Comparison of ENCODE assay signal across 31 cellular contexts in the genomic region with DNA sequence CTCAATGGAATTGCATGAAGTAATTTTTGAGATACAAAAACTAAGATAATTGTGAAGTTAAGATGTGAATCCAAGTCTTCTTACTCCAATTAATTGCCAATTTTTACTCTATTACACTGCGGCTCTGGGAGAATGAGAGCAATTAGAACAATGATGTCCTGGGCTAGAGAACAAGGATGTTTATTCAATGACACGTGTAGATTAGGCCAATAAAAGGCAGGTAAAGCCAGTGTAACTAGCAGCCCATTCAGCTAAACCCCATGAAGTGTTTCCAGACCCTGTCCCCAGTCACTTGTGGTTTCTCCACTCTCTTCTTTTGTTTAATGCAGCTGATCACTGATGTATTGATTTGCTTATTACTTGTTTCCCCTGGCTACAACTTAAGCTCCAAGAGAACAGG.
"Had no signal": no experiment of that assay in that cellular context is flagged by ENCODE, and none has a peak within 500 bp of the region (broad histone marks: within the 10 kb centered on the region; RNA-seq: fewer than 3 reads in every experiment).

No MANE protein-coding gene starts in this region.

- H3K4me1 ChIP-seq: adrenal gland, body of pancreas had no signal

- DNase-seq: activated CD4-positive, alpha-beta memory T cell treated with anti-CD3 and anti-CD28 coated beads for 36 hours; activated CD4-positive, alpha-beta T cell treated with anti-CD3 and anti-CD28 coated beads for 36 hours; activated CD4-positive, alpha-beta T cell treated with anti-CD3 and anti-CD28 coated beads, Interleukin-2, amount 10 ng/mL, durations not matched to agents 24 days and 14 days; activated CD4-positive, CD25-positive, alpha-beta regulatory T cell; activated CD4-positive, CD25-positive, alpha-beta regulatory T cell treated with anti-CD3 and anti-CD28 coated beads, Interleukin-2, amount 50 U/mL, for 72 hours; activated CD8-positive, alpha-beta memory T cell treated with anti-CD3 and anti-CD28 coated beads, Interleukin-2, amount 10 ng/mL, durations not matched to agents 7 days and 5 days; activated CD8-positive, alpha-beta memory T cell treated with anti-CD3 and anti-CD28 coated beads, Interleukin-2, amount 50 U/mL, for 4 hours; activated CD8-positive, alpha-beta T cell treated with anti-CD3 and anti-CD28 coated beads, Interleukin-2, amount 10 ng/mL, durations not matched to agents 7 days and 5 days; activated effector memory CD4-positive, alpha-beta T cell treated with anti-CD3 and anti-CD28 coated beads, Interleukin-2, amount 50 U/mL, for 16 hours; activated naive CD4-positive, alpha-beta T cell treated with anti-CD3 and anti-CD28 coated beads for 36 hours; activated naive CD8-positive, alpha-beta T cell treated with anti-CD3 and anti-CD28 coated beads for 36 hours; activated naive CD8-positive, alpha-beta T cell treated with anti-CD3 and anti-CD28 coated beads, Interleukin-2, amount 50 U/mL, for 24 hours; activated T-cell treated with anti-CD3 and anti-CD28 coated beads, Interleukin-2, amount 50 U/mL, for 1 hour; activated T-cell treated with anti-CD3 and anti-CD28 coated beads, Interleukin-2, amount 50 U/mL, for 48 hours; adrenal gland; amygdala; aorta; body of pancreas; caudate nucleus; cortex of kidney; effector CD8-positive, alpha-beta T cell; foreskin fibroblast; head of caudate nucleus; T-helper 2 cell; WERI-Rb-1 had no signal

- H3K27ac Mint-ChIP-seq: activated CD4-positive, alpha-beta memory T cell treated with anti-CD3 and anti-CD28 coated beads for 36 hours; activated CD4-positive, alpha-beta T cell treated with anti-CD3 and anti-CD28 coated beads for 36 hours; activated CD4-positive, alpha-beta T cell treated with anti-CD3 and anti-CD28 coated beads, Interleukin-2, amount 10 ng/mL, durations not matched to agents 24 days and 14 days; activated CD8-positive, alpha-beta memory T cell treated with anti-CD3 and anti-CD28 coated beads, Interleukin-2, amount 10 ng/mL, durations not matched to agents 7 days and 5 days; activated CD8-positive, alpha-beta T cell treated with anti-CD3 and anti-CD28 coated beads, Interleukin-2, amount 10 ng/mL, durations not matched to agents 7 days and 5 days; activated naive CD4-positive, alpha-beta T cell treated with anti-CD3 and anti-CD28 coated beads for 36 hours; activated naive CD4-positive, alpha-beta T cell treated with anti-CD3 and anti-CD28 coated beads, Interleukin-2, amount 50 U/mL, for 24 hours; activated naive CD8-positive, alpha-beta T cell treated with anti-CD3 and anti-CD28 coated beads for 36 hours; activated naive CD8-positive, alpha-beta T cell treated with anti-CD3 and anti-CD28 coated beads, Interleukin-2, amount 50 U/mL, for 24 hours; activated T-helper 1 cell treated with anti-CD3 and anti-CD28 coated beads, Interleukin-12 subunit alpha, Interleukin-12 subunit beta, Interleukin-2, Interleukin-4 antibody, amounts not matched to agents 30 ng/mL and 10 ng/mL and 1 ng/mL, durations not matched to agents 14 hours and 24 hours and 36 hours; activated T-helper 2 cell treated with anti-CD3 and anti-CD28 coated beads, Interferon-gamma antibody, Interleukin-2, Interleukin-4, amounts not matched to agents 10 μg/mL and 5 μg/mL and 100 μg/mL, durations not matched to agents 14 hours and 24 hours and 36 hours had no signal

- H3K27me3 Mint-ChIP-seq: activated CD4-positive, alpha-beta memory T cell treated with anti-CD3 and anti-CD28 coated beads for 36 hours; activated CD4-positive, alpha-beta T cell treated with anti-CD3 and anti-CD28 coated beads, Interleukin-2, amount 10 ng/mL, durations not matched to agents 24 days and 14 days; activated CD8-positive, alpha-beta memory T cell treated with anti-CD3 and anti-CD28 coated beads, Interleukin-2, amount 10 ng/mL, durations not matched to agents 7 days and 5 days; activated naive CD4-positive, alpha-beta T cell treated with anti-CD3 and anti-CD28 coated beads, Interleukin-2, amount 50 U/mL, for 24 hours; activated naive CD8-positive, alpha-beta T cell treated with anti-CD3 and anti-CD28 coated beads for 36 hours had no signal

- H3K9me3 Mint-ChIP-seq: activated naive CD4-positive, alpha-beta T cell treated with anti-CD3 and anti-CD28 coated beads for 36 hours; activated naive CD4-positive, alpha-beta T cell treated with anti-CD3 and anti-CD28 coated beads, Interleukin-2, amount 50 U/mL, for 24 hours; activated naive CD8-positive, alpha-beta T cell treated with anti-CD3 and anti-CD28 coated beads for 36 hours; activated T-helper 2 cell treated with anti-CD3 and anti-CD28 coated beads, Interferon-gamma antibody, Interleukin-2, Interleukin-4, amounts not matched to agents 10 μg/mL and 5 μg/mL and 100 μg/mL, durations not matched to agents 14 hours and 24 hours and 36 hours had no signal

- H3K4me3 Mint-ChIP-seq: activated CD4-positive, alpha-beta memory T cell treated with anti-CD3 and anti-CD28 coated beads for 36 hours; activated CD4-positive, alpha-beta T cell treated with anti-CD3 and anti-CD28 coated beads for 36 hours; activated CD4-positive, alpha-beta T cell treated with anti-CD3 and anti-CD28 coated beads, Interleukin-2, amount 10 ng/mL, durations not matched to agents 24 days and 14 days; activated CD8-positive, alpha-beta memory T cell treated with anti-CD3 and anti-CD28 coated beads, Interleukin-2, amount 10 ng/mL, durations not matched to agents 7 days and 5 days; activated CD8-positive, alpha-beta T cell treated with anti-CD3 and anti-CD28 coated beads, Interleukin-2, amount 10 ng/mL, durations not matched to agents 7 days and 5 days; activated naive CD4-positive, alpha-beta T cell treated with anti-CD3 and anti-CD28 coated beads for 36 hours; activated naive CD4-positive, alpha-beta T cell treated with anti-CD3 and anti-CD28 coated beads, Interleukin-2, amount 50 U/mL, for 24 hours; activated naive CD8-positive, alpha-beta T cell treated with anti-CD3 and anti-CD28 coated beads for 36 hours; activated naive CD8-positive, alpha-beta T cell treated with anti-CD3 and anti-CD28 coated beads, Interleukin-2, amount 50 U/mL, for 24 hours; activated T-helper 1 cell treated with anti-CD3 and anti-CD28 coated beads, Interleukin-12 subunit alpha, Interleukin-12 subunit beta, Interleukin-2, Interleukin-4 antibody, amounts not matched to agents 30 ng/mL and 10 ng/mL and 1 ng/mL, durations not matched to agents 14 hours and 24 hours and 36 hours had no signal

- H3K4me1 Mint-ChIP-seq: activated CD4-positive, alpha-beta T cell treated with anti-CD3 and anti-CD28 coated beads for 36 hours; activated CD4-positive, alpha-beta T cell treated with anti-CD3 and anti-CD28 coated beads, Interleukin-2, amount 10 ng/mL, durations not matched to agents 24 days and 14 days; activated CD8-positive, alpha-beta memory T cell treated with anti-CD3 and anti-CD28 coated beads, Interleukin-2, amount 10 ng/mL, durations not matched to agents 7 days and 5 days; activated naive CD4-positive, alpha-beta T cell treated with anti-CD3 and anti-CD28 coated beads, Interleukin-2, amount 50 U/mL, for 24 hours; activated naive CD8-positive, alpha-beta T cell treated with anti-CD3 and anti-CD28 coated beads for 36 hours; activated naive CD8-positive, alpha-beta T cell treated with anti-CD3 and anti-CD28 coated beads, Interleukin-2, amount 50 U/mL, for 24 hours had no signal

- H3K36me3 Mint-ChIP-seq: activated CD4-positive, alpha-beta memory T cell treated with anti-CD3 and anti-CD28 coated beads for 36 hours; activated CD8-positive, alpha-beta memory T cell treated with anti-CD3 and anti-CD28 coated beads, Interleukin-2, amount 10 ng/mL, durations not matched to agents 7 days and 5 days; activated naive CD4-positive, alpha-beta T cell treated with anti-CD3 and anti-CD28 coated beads, Interleukin-2, amount 50 U/mL, for 24 hours; activated naive CD8-positive, alpha-beta T cell treated with anti-CD3 and anti-CD28 coated beads for 36 hours had no signal

- H3K27ac ChIP-seq: adrenal gland, body of pancreas, WERI-Rb-1 had no signal

- H3K36me3 ChIP-seq: adrenal gland, WERI-Rb-1 had no signal

- H3K4me3 ChIP-seq: adrenal gland, body of pancreas had no signal

- H3K27me3 ChIP-seq: adrenal gland, body of pancreas had no signal

- ATAC-seq: activated CD4-positive, alpha-beta T cell treated with anti-CD3 and anti-CD28 coated beads for 36 hours; activated CD8-positive, alpha-beta memory T cell treated with anti-CD3 and anti-CD28 coated beads, Interleukin-2, amount 10 ng/mL, durations not matched to agents 7 days and 5 days; activated CD8-positive, alpha-beta T cell treated with anti-CD3 and anti-CD28 coated beads, Interleukin-2, amount 10 ng/mL, durations not matched to agents 7 days and 5 days; activated naive CD8-positive, alpha-beta T cell treated with anti-CD3 and anti-CD28 coated beads, Interleukin-2, amount 50 U/mL, for 24 hours; body of pancreas; esophagus mucosa had no signal

- FAIRE-seq: colon, frontal cortex had no signal

- H3K9me3 ChIP-seq: adrenal gland, body of pancreas had no signal
